ENCODE assay signal across 9 cellular contexts in the genomic region with DNA sequence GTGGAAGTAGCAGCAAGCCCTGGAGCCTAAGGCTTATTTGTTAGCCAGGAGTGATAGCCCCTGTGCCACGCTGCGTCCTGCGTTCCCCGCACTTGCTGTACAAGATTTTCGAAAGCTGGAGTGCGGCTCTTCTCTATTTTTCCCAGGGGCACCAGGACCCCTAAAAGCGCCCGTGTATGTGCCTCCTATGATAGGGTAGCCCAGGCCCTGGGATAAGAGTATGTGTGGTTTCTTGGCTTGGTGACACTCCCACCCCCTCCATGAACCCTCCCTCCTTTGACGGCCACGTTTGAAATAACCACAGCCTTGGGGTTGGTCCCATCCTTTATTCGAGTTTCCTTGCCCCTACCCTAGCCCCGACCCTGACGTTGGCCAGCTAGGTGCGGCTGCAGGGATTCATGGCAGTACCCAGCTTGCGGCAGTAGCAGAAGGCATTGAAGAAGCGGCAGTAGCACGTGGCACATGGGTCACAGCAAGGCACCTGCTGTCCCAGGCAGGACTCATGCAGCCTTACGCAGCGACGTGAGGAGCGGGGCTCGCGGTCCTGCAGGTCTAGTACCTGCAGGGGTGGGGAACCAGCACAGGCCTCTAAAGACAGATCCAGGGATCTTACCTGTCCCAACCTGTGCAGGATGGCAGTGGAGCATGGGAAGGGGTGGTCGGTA. TPM values are rescaled to one million over a fixed set of nuclear protein-coding genes. Genes with fewer than 3 reads are reported as not detected.
A peak's percentile ranks its signal among the peaks of the same experiment; 100 is the strongest.
DNase-seq lines count a peak whose midpoint lies in the region; ATAC-seq and TF ChIP-seq lines count a peak whose summit lies in the region.
"Had no signal": no experiment of that assay in that cellular context is flagged by ENCODE, and none has a peak within 500 bp of the region (broad histone marks: within the 10 kb centered on the region; RNA-seq: fewer than 3 reads in every experiment).

No MANE protein-coding gene starts in this region.

- no peak for ATAC-seq in GM21723 (IDR thresholded peaks at IDR 0.05; ENCODE audit: unreplicated experiment)

- H3K36me3 ChIP-seq in BE2C (no peaks in the 10 kb centered on the region), OCI-LY7 (ENCODE audit: insufficient read depth, low read length) (peaks cover 13% of the 10 kb centered on the region)
- H3K36me3 ChIP-seq in effector memory CD4-positive, alpha-beta T cell (ENCODE audit: control insufficient read depth, insufficient read depth, low read length) = peaks cover 7% of the 10 kb centered on the region

- POLR2A ChIA-PET in OCI-LY7 (lab: Charles Lee) = interaction anchor here (0.5 to 3.7 kb wide), 7 partner anchors 9 to 242 kb away, joined by 6 to 23 read pairs (median 9); no protein-coding TSS in a partner anchor

- H4K20me1 ChIP-seq in OCI-LY7 (ENCODE audit: insufficient read depth, low read length) = no peaks in the 10 kb centered on the region

- peak overlapping the region; percentile 72 for H3K27ac ChIP-seq in OCI-LY7 (ENCODE audit: low read depth, low read length, poor library complexity, severe bottlenecking)
- H3K27ac ChIP-seq in effector memory CD4-positive, alpha-beta T cell (ENCODE audit: insufficient read depth, low read length, poor library complexity, severe bottlenecking) = peak overlapping the region; percentile 98

- peaks cover 19% of the 10 kb centered on the region for H3K4me1 Mint-ChIP-seq in neural crest cell

- CTCF ChIA-PET in OCI-LY7 (lab: Charles Lee; ENCODE audit: unreplicated experiment) = interaction anchor here (1.7 to 2.1 kb wide), 2 partner anchors 32 to 39 kb away, joined by 8 to 9 read pairs; no protein-coding TSS in a partner anchor

- intact Hi-C loops in OCI-LY7 (cut with micrococcal nuclease; ENCODE audit: unreplicated experiment) = no loop called here

- no peaks in the 10 kb centered on the region for H3K9me2 ChIP-seq in OCI-LY7 (ENCODE audit: insufficient read depth, low read length)

- H3K4me3 Mint-ChIP-seq in neural crest cell = peak overlapping the region; percentile 100

- H3K79me2 ChIP-seq in OCI-LY7 (ENCODE audit: insufficient read depth, low read depth, low read length) = peaks cover 43% of the 10 kb centered on the region; the same call in 1 of the 2 replicates

- no peak overlapping the region for H3K27ac Mint-ChIP-seq in neural crest cell (ENCODE audit: unreplicated experiment)

- H3K9me3 ChIP-seq in BE2C (no peaks in the 10 kb centered on the region), OCI-LY7 (ENCODE audit: low read length) (no peaks in the 10 kb centered on the region)
- no peaks in the 10 kb centered on the region for H3K9me3 ChIP-seq in effector memory CD4-positive, alpha-beta T cell (ENCODE audit: control insufficient read depth, low read length)

- H3K27me3 Mint-ChIP-seq in neural crest cell (ENCODE audit: low read depth) = no peaks in the 10 kb centered on the region

- BruUV-seq in OCI-LY7 (replicated peaks; lab: Mats Ljungman, UMichigan) = no TSS peak

- H3K4me3 ChIP-seq in BE2C (ENCODE audit: low read depth, low read length) (peak overlapping the region; percentile 99; the same call in 1 of the 2 replicates), OCI-LY7 (ENCODE audit: low read depth, low read length, poor library complexity, severe bottlenecking) (peak overlapping the region; percentile 88)
- peak overlapping the region; percentile 93 for H3K4me3 ChIP-seq in effector memory CD4-positive, alpha-beta T cell (ENCODE audit: insufficient read depth, low read depth, low read length, poor library complexity, severe bottlenecking)

- no peaks in the 10 kb centered on the region for H3K36me3 Mint-ChIP-seq in neural crest cell (ENCODE audit: low read depth)

- H3K4me1 ChIP-seq in BE2C = no peaks in the 10 kb centered on the region
- H3K4me1 ChIP-seq in OCI-LY7 (ENCODE audit: insufficient read depth, low read length, poor library complexity, severe bottlenecking) = peaks cover 48% of the 10 kb centered on the region
- peaks cover 17% of the 10 kb centered on the region for H3K4me1 ChIP-seq in effector memory CD4-positive, alpha-beta T cell (ENCODE audit: control insufficient read depth, insufficient read depth, low read length, poor library complexity, severe bottlenecking)

- no peaks in the 10 kb centered on the region for H3K9me3 Mint-ChIP-seq in neural crest cell

- H3K27me3 ChIP-seq in BE2C = no peaks in the 10 kb centered on the region
- no peaks in the 10 kb centered on the region for H3K27me3 ChIP-seq in effector memory CD4-positive, alpha-beta T cell (replicated peaks; ENCODE audit: control insufficient read depth, insufficient read depth, low read length, poor library complexity, severe bottlenecking)

- H3K4me2 ChIP-seq in OCI-LY7 (ENCODE audit: low read length) = peak overlapping the region; percentile 95

- TF ChIP-seq CTCF in BE2C (IDR thresholded peaks at IDR 0.05; ENCODE audit: low read depth, low read length) (no peak), OCI-LY7 (conservative IDR thresholded peaks at IDR 0.05; ENCODE audit: low read length) (no peak), neural crest cell (conservative IDR thresholded peaks at IDR 0.05) (no peak)

- no peak for DNase-seq in BE2C
- DNase-seq in OCI-LY7 (ENCODE audit: low spot score) = peak; percentile 44
- no peak for DNase-seq in effector memory CD4-positive, alpha-beta T cell
- DNase-seq in neural crest cell (ENCODE audit: low read depth, low spot score) = no peak
- DNase-seq in kidney tubule cell (ENCODE audit: low spot score) = no peak
- no peak for DNase-seq in NK-92 (lab: John Stamatoyannopoulos, UW; ENCODE audit: unreplicated experiment)
- no peak for DNase-seq in dedifferentiated amniotic fluid mesenchymal stem cell (ENCODE audit: extremely low spot score)

- H2AFZ ChIP-seq in OCI-LY7 (ENCODE audit: low read length) = peak overlapping the region; percentile 60; the same call in 1 of the 2 replicates

RNA-seq across cellular contexts. Expression of a gene that starts 1.0 kb away (rescaled TPM):
- 2.0 TPM for polyA plus RNA-seq in BE2C (2012; ENCODE audit: insufficient read depth, insufficient read length, low read depth)
- total RNA-seq in OCI-LY7 (2014; rRNA removed; shearing (Covaris generic)) = not detected in 2 replicates
- 0.52 TPM in 1 of 2 replicates, not detected in the other for total RNA-seq in OCI-LY7 (2022)
- total RNA-seq in neural crest cell = not detected in 2 replicates
- total RNA-seq: subcutaneous adipose tissue had no signal

RNA-seq across cellular contexts. Expression of a gene that starts 1.4 kb away (rescaled TPM):
- polyA plus RNA-seq in BE2C (2012; ENCODE audit: insufficient read depth, insufficient read length, low read depth) = 180 TPM
- 13.5 and 24.4 TPM in 2 replicates for total RNA-seq in OCI-LY7 (2014; rRNA removed; shearing (Covaris generic))
- total RNA-seq in OCI-LY7 (2022) = 34.0 and 38.0 TPM in 2 replicates
- 54.7 and 55.4 TPM in 2 replicates for total RNA-seq in neural crest cell

RNA-seq across cellular contexts. Expression of a gene that starts 46.2 kb away (rescaled TPM):
- 68.5 TPM for polyA plus RNA-seq in BE2C (2012; ENCODE audit: insufficient read depth, insufficient read length, low read depth)
- total RNA-seq in OCI-LY7 (2014; rRNA removed; shearing (Covaris generic)) = 8.9 and 9.7 TPM in 2 replicates
- total RNA-seq in OCI-LY7 (2022) (26.4 and 40.2 TPM in 2 replicates), neural crest cell (60.6 and 65.7 TPM in 2 replicates)

RNA-seq across cellular contexts. Expression of a gene that starts 51.5 kb away (rescaled TPM):
- 1.1 TPM for polyA plus RNA-seq in BE2C (2012; ENCODE audit: insufficient read depth, insufficient read length, low read depth)
- not detected in 2 replicates for total RNA-seq in OCI-LY7 (2014; rRNA removed; shearing (Covaris generic))
- total RNA-seq in OCI-LY7 (2022) = not detected in 2 replicates
- 3.8 and 4.7 TPM in 2 replicates for total RNA-seq in neural crest cell
